12 cellular contexts compared by ENCODE assay signal in the genomic region with DNA sequence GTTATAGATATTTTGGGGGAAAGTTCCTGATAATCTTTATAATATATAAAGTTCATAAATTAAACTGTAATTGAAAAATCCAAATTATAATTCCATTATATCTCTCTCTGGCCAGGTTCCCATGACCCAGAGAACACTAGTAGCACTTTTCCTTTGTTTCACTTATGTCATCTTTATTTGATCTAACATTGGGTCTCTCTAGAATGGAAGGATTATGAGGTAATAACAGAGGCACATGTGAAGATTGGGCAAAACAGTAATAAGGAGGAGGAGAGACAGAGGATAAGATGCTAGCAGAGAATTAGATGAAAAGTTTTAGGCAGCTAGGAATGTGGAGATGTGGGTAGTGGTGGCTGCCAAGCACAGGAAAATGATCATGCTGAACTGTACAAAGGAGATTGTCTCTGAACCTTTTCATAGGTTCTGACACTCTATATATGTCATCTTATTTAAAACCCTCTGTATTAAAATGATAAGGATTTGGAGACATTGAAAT. TPM values are rescaled to one million over a fixed set of nuclear protein-coding genes. Genes with fewer than 3 reads are reported as not detected.
A peak's percentile ranks its signal among the peaks of the same experiment; 100 is the strongest.
DNase-seq lines count a peak whose midpoint lies in the region; ATAC-seq and TF ChIP-seq lines count a peak whose summit lies in the region.
"Had no signal": no experiment of that assay in that cellular context is flagged by ENCODE, and none has a peak within 500 bp of the region (broad histone marks: within the 10 kb centered on the region; RNA-seq: fewer than 3 reads in every experiment).

No MANE protein-coding gene starts in this region.

- peaks cover 13% of the 10 kb centered on the region for H3K36me3 Mint-ChIP-seq in natural killer cell treated with Interleukin-12 subunit alpha and Interleukin-12 subunit beta and Interleukin-15 and Interleukin-18, amount 100 ng/mL, for 72 hours
- no peaks in the 10 kb centered on the region for H3K36me3 Mint-ChIP-seq in natural killer cell

- no peak for DNase-seq in natural killer cell treated with Interleukin-12 subunit alpha and Interleukin-12 subunit beta and Interleukin-15 and Interleukin-18, amount 100 ng/mL, for 72 hours (ENCODE audit: low spot score)
- no peak for DNase-seq in natural killer cell
- DNase-seq in hepatocyte (ENCODE audit: low spot score), result no peak
- DNase-seq in vagina (ENCODE audit: extremely low spot score in 2 of 2), result no peak
- no peak for DNase-seq in activated gamma-delta T cell (lab: John Stamatoyannopoulos, UW)
- no peak for DNase-seq in NCI-H2196 (lab: John Stamatoyannopoulos, UW; ENCODE audit: unreplicated experiment)
- DNase-seq: DMS 273 treated with DMSO at 0.1 percent for 48 hours, H7, NCI-H1092 had no signal

- intact Hi-C loops in natural killer cell (cut with micrococcal nuclease) (no loop called here), vagina (cut with DNase I) (no loop called here)

- no peaks in the 10 kb centered on the region for H3K9me2 ChIP-seq in hepatocyte (replicated peaks; ENCODE audit: insufficient read depth)

- H3K9me3 Mint-ChIP-seq in natural killer cell treated with Interleukin-12 subunit alpha and Interleukin-12 subunit beta and Interleukin-15 and Interleukin-18, amount 100 ng/mL, for 72 hours, result no peaks in the 10 kb centered on the region
- no peaks in the 10 kb centered on the region for H3K9me3 Mint-ChIP-seq in natural killer cell

- TF ChIP-seq POLR2A in vagina (IDR thresholded peaks at IDR 0.05), result no peak

- no peak for ATAC-seq in natural killer cell treated with Interleukin-12 subunit alpha and Interleukin-12 subunit beta and Interleukin-15 and Interleukin-18, amount 100 ng/mL, for 72 hours
- ATAC-seq in natural killer cell, result no peak
- no peak for ATAC-seq in GM18520 (IDR thresholded peaks at IDR 0.05; ENCODE audit: unreplicated experiment)

- H3K27ac ChIP-seq in VCaP, result peak overlapping the region; percentile 96
- no peak overlapping the region for H3K27ac ChIP-seq in hepatocyte
- peak overlapping the region; percentile 36 for H3K27ac ChIP-seq in vagina

- H3K4me2 ChIP-seq in hepatocyte, result peak overlapping the region; percentile 85

- H3K4me3 ChIP-seq in hepatocyte (no peak overlapping the region), vagina (no peak overlapping the region)
- H3K4me3 ChIP-seq: Peyer's patch had no signal

- H3K79me2 ChIP-seq in hepatocyte, result peaks cover 87% of the 10 kb centered on the region

- H4K20me1 ChIP-seq in hepatocyte (ENCODE audit: insufficient read depth, poor library complexity, severe bottlenecking), result peaks cover 71% of the 10 kb centered on the region

- no peaks in the 10 kb centered on the region for H3K27me3 ChIP-seq in hepatocyte
- no peaks in the 10 kb centered on the region for H3K27me3 ChIP-seq in vagina
- H3K27me3 ChIP-seq: Peyer's patch had no signal

- no peaks in the 10 kb centered on the region for H3K9me3 ChIP-seq in hepatocyte (ENCODE audit: low read depth)
- no peaks in the 10 kb centered on the region for H3K9me3 ChIP-seq in vagina
- H3K9me3 ChIP-seq: Peyer's patch had no signal

- H3K4me3 Mint-ChIP-seq in natural killer cell treated with Interleukin-12 subunit alpha and Interleukin-12 subunit beta and Interleukin-15 and Interleukin-18, amount 100 ng/mL, for 72 hours, result peak overlapping the region; percentile 90
- H3K4me3 Mint-ChIP-seq in natural killer cell, result no peak overlapping the region

- peaks cover 36 to 60% of the 10 kb centered on the region in 2 donors for H3K4me1 Mint-ChIP-seq in natural killer cell treated with Interleukin-12 subunit alpha and Interleukin-12 subunit beta and Interleukin-15 and Interleukin-18, amount 100 ng/mL, for 72 hours (ENCODE audit: low read depth in 2 of 2)
- peaks cover 49 to 54% of the 10 kb centered on the region in 2 donors for H3K4me1 Mint-ChIP-seq in natural killer cell

- TF ChIP-seq CTCF in natural killer cell (IDR thresholded peaks at IDR 0.05), result no peak
- TF ChIP-seq CTCF in VCaP (conservative IDR thresholded peaks at IDR 0.05), result no peak
- no peak for TF ChIP-seq CTCF in hepatocyte (IDR thresholded peaks at IDR 0.05; ENCODE audit: poor library complexity)
- TF ChIP-seq CTCF in vagina (IDR thresholded peaks at IDR 0.05), result no peak

- peaks cover 42% of the 10 kb centered on the region for H3K4me1 ChIP-seq in hepatocyte (ENCODE audit: insufficient read depth)
- peaks cover 61% of the 10 kb centered on the region for H3K4me1 ChIP-seq in vagina

- H3K36me3 ChIP-seq in hepatocyte (replicated peaks; ENCODE audit: insufficient read depth, low read depth), result no peaks in the 10 kb centered on the region
- H3K36me3 ChIP-seq in vagina, result no peaks in the 10 kb centered on the region
- H3K36me3 ChIP-seq: Peyer's patch had no signal

- H3K27me3 Mint-ChIP-seq in natural killer cell treated with Interleukin-12 subunit alpha and Interleukin-12 subunit beta and Interleukin-15 and Interleukin-18, amount 100 ng/mL, for 72 hours, result no peaks in the 10 kb centered on the region
- H3K27me3 Mint-ChIP-seq in natural killer cell (ENCODE audit: low read depth in 2 of 2), result no peaks in the 10 kb centered on the region

- no peak overlapping the region for H2AFZ ChIP-seq in hepatocyte

- peak overlapping the region; percentile 92 to 96 for H3K27ac Mint-ChIP-seq in natural killer cell treated with Interleukin-12 subunit alpha and Interleukin-12 subunit beta and Interleukin-15 and Interleukin-18, amount 100 ng/mL, for 72 hours
- H3K27ac Mint-ChIP-seq in natural killer cell, result peak overlapping the region in 1 of 2 donors; percentile 72

RNA-seq across cellular contexts. Expression of a gene that starts 3.3 kb away (rescaled TPM):
- 100 to 1,000 TPM; 101 TPM for total RNA-seq in natural killer cell treated with Interleukin-12 subunit alpha and Interleukin-12 subunit beta and Interleukin-15 and Interleukin-18, amount 100 ng/mL, for 72 hours
- total RNA-seq in natural killer cell (10 to 100 TPM; 65.7 to 74.9 (median 68.9) TPM), hepatocyte (51.3 and 51.9 TPM in 2 replicates), vagina (80.5 TPM)
- 9.4 and 14.2 TPM in 2 replicates for polyA plus RNA-seq in hepatocyte
